In the genomic region with DNA sequence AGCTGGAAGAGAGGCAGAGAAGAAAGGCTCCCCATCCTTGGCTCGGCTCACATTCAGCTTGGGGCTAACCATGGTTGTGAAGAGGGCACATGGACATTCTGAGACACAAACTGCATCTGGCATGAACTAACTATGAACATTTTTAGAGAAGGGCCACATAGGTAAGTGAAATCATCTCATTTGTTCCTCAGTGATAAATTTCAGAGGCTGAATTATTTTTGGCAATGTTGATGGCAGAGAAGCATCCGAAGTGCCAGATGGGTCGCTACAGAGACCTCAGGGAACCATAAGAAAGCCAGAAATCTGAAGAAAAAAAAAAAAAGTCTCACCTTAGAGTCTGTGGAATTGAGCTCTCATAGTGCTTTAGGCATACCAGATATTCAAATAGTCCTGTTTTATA, we compare ENCODE assay signal across 15 cellular contexts. TPM values are rescaled to one million over a fixed set of nuclear protein-coding genes. Genes with fewer than 3 reads are reported as not detected.
DNase-seq lines count a peak whose midpoint lies in the region; ATAC-seq, FAIRE-seq and TF ChIP-seq lines count a peak whose summit lies in the region.
"Had no signal": no experiment of that assay in that cellular context is flagged by ENCODE, and none has a peak within 500 bp of the region (broad histone marks: within the 10 kb centered on the region; RNA-seq: fewer than 3 reads in every experiment).

No MANE protein-coding gene starts in this region.

- H3K9me3 ChIP-seq in HCT116 (ENCODE audit: control insufficient read depth in 1 of 2, insufficient read depth in 1 of 2, low read depth in 1 of 2, low read length in 2 of 2): no peaks in the 10 kb centered on the region
- no peaks in the 10 kb centered on the region for H3K9me3 ChIP-seq in ectodermal cell (ENCODE audit: control insufficient read depth, low read length)
- H3K9me3 ChIP-seq: BE2C had no signal

- H3K79me2 ChIP-seq in HCT116 (ENCODE audit: insufficient read depth, low read length): no peaks in the 10 kb centered on the region

- no peak overlapping the region for H3K4me3 Mint-ChIP-seq in progenitor cell of endocrine pancreas (ENCODE audit: low read depth)
- H3K4me3 Mint-ChIP-seq: CD4-positive, CD25-positive, alpha-beta regulatory T cell; CD8-positive, alpha-beta memory T cell; GM23338; HFFc6; IgD-negative memory B cell had no signal

- CTCF ChIA-PET in HCT116 (lab: Charles Lee): interaction anchor here (0.8 to 6.0 kb wide), 5 partner anchors 13 to 239 kb away, joined by 4 to 95 read pairs (median 5); partner anchors contain the start of gene PKIB

- H3K36me3 ChIP-seq in HCT116 (ENCODE audit: control insufficient read depth in 1 of 2, insufficient read depth in 2 of 2, low read length in 2 of 2) (no peaks in the 10 kb centered on the region), ectodermal cell (ENCODE audit: control insufficient read depth, insufficient read depth, low read length) (no peaks in the 10 kb centered on the region)
- H3K36me3 ChIP-seq: BE2C had no signal

- TF ChIP-seq RAD21 in HCT116 (IDR thresholded peaks at IDR 0.05; ENCODE audit: low read depth): no peak

- peak overlapping the region; percentile 80 for H2AFZ ChIP-seq in HCT116 (ENCODE audit: low read depth, low read length, poor library complexity, severe bottlenecking)
- H2AFZ ChIP-seq: GM23338 had no signal

- H3K27me3 ChIP-seq in HCT116 (ENCODE audit: insufficient read depth, low read length) (no peaks in the 10 kb centered on the region), ectodermal cell (ENCODE audit: control insufficient read depth, insufficient read depth, low read length, poor library complexity, severe bottlenecking) (no peaks in the 10 kb centered on the region)

- WGBS in ectodermal cell, 2 experiments: 92 to 93% methylated on average over 3 of the region's 3 CpGs

- BruUV-seq in HCT116 (replicated peaks; lab: Mats Ljungman, UMichigan): no TSS peak

- intact Hi-C loops in HCT116 (cut with micrococcal nuclease): loop anchor here (1.0 to 5.0 kb wide), 3 partner anchors 109 to 587 kb away; no protein-coding TSS in a partner anchor

- H3K36me3 Mint-ChIP-seq in progenitor cell of endocrine pancreas (ENCODE audit: insufficient read depth): no peaks in the 10 kb centered on the region
- H3K36me3 Mint-ChIP-seq: CD4-positive, CD25-positive, alpha-beta regulatory T cell; CD8-positive, alpha-beta memory T cell; IgD-negative memory B cell had no signal

- no peak overlapping the region for H3K4me2 ChIP-seq in HCT116 (ENCODE audit: low read length)
- H3K4me2 ChIP-seq: GM23338 had no signal

- DNase-seq in D721Med (ENCODE audit: insufficient read length, low spot score) (no peak), HCT116 (ENCODE audit: low read depth, low spot score) (no peak), progenitor cell of endocrine pancreas (ENCODE audit: low spot score, unreplicated experiment) (no peak), AG08395 (ENCODE audit: low spot score) (no peak), NCI-H2227 treated with DMSO at 0.1 percent for 48 hours (lab: John Stamatoyannopoulos, UW) (no peak)
- DNase-seq: BE2C, GF-D8 had no signal

- peaks cover 8% of the 10 kb centered on the region for H3K4me1 Mint-ChIP-seq in progenitor cell of endocrine pancreas (ENCODE audit: low read depth)
- H3K4me1 Mint-ChIP-seq: CD4-positive, CD25-positive, alpha-beta regulatory T cell; CD8-positive, alpha-beta memory T cell had no signal

- H3K27ac ChIP-seq in HCT116 (ENCODE audit: low read depth, low read length) (no peak overlapping the region), ectodermal cell (ENCODE audit: insufficient read depth, low read depth, low read length, poor library complexity, severe bottlenecking) (peak overlapping the region; percentile 29)

- POLR2A ChIA-PET in HCT116 (lab: Charles Lee): no interaction called here

- H3K9me3 Mint-ChIP-seq in progenitor cell of endocrine pancreas (ENCODE audit: low read depth): no peaks in the 10 kb centered on the region
- H3K9me3 Mint-ChIP-seq: GM23338, HFFc6, IgD-negative memory B cell had no signal

- no peaks in the 10 kb centered on the region for H4K20me1 ChIP-seq in HCT116 (ENCODE audit: insufficient read depth)

- peak overlapping the region; percentile 43 for H3K27ac Mint-ChIP-seq in progenitor cell of endocrine pancreas
- H3K27ac Mint-ChIP-seq: CD4-positive, CD25-positive, alpha-beta regulatory T cell; CD8-positive, alpha-beta memory T cell; GM23338; HFFc6; IgD-negative memory B cell had no signal

- FAIRE-seq in D721Med (lab: Jason Lieb, UNC): peak; percentile 61
- FAIRE-seq: H54 had no signal

- H3K27me3 Mint-ChIP-seq in progenitor cell of endocrine pancreas: peaks cover 5% of the 10 kb centered on the region

- TF ChIP-seq CTCF in D721Med (IDR thresholded peaks at IDR 0.05; ENCODE audit: insufficient read depth, missing control alignments): no peak
- TF ChIP-seq CTCF in HCT116 (IDR thresholded peaks at IDR 0.05 in 2 of 3, conservative IDR thresholded peaks at IDR 0.05 in 1 of 3; ENCODE audit: borderline replicate concordance in 1 of 3, insufficient read depth in 1 of 3, low read depth in 2 of 3, low read length in 2 of 3): no peak
- TF ChIP-seq CTCF in progenitor cell of endocrine pancreas (IDR thresholded peaks at IDR 0.05; ENCODE audit: unreplicated experiment): no peak

- H3K4me1 ChIP-seq in HCT116 (ENCODE audit: control insufficient read depth in 1 of 2, insufficient read depth in 2 of 2, low read length in 2 of 2) (no peaks in the 10 kb centered on the region), ectodermal cell (ENCODE audit: control insufficient read depth, insufficient read depth, low read length) (peaks cover 2% of the 10 kb centered on the region)
- H3K4me1 ChIP-seq: BE2C had no signal

- H3K4me3 ChIP-seq in HCT116 (replicated peaks in 1 of 2; ENCODE audit: low read depth in 1 of 2, low read length in 2 of 2) (no peak overlapping the region), ectodermal cell (ENCODE audit: insufficient read depth, low read depth, low read length) (no peak overlapping the region)
- H3K4me3 ChIP-seq: GM23338 had no signal

- H3K9ac ChIP-seq in HCT116 (ENCODE audit: low read length): no peak overlapping the region

- no peaks in the 10 kb centered on the region for H3K9me2 ChIP-seq in HCT116 (ENCODE audit: insufficient read depth)

- no peak for TF ChIP-seq POLR2A in HCT116 (IDR thresholded peaks at IDR 0.05; ENCODE audit: borderline replicate concordance, extremely low read depth, insufficient read depth, insufficient read length)

- RAD21 ChIA-PET in HCT116 (lab: Charles Lee; ENCODE audit: low non-redundant PET in 1 of 2, low total read pairs in 2 of 2, uncharacterized antibody in 2 of 2, unreplicated experiment in 2 of 2): interaction anchor here in 1 of 2 experiments (1.6 kb wide), 1 partner anchor 109 kb away, joined by 6 read pairs; no protein-coding TSS in a partner anchor

- no peak for ATAC-seq in HCT116

TF ChIP-seq in HCT116, 20 proteins besides CTCF, POLR2A, EP300 and RAD21:
- no peak for TF ChIP-seq CBX3 (IDR thresholded peaks at IDR 0.05; ENCODE audit: low read depth)
- TF ChIP-seq SRF (IDR thresholded peaks at IDR 0.05; ENCODE audit: low read depth): no peak
- TF ChIP-seq POLR2AphosphoS5 (IDR thresholded peaks at IDR 0.05; ENCODE audit: low read depth, low read length): no peak
- TF ChIP-seq TCF7L2 (IDR thresholded peaks at IDR 0.05; ENCODE audit: borderline replicate concordance, extremely low read depth, insufficient read depth, insufficient read length): no peak
- no peak for TF ChIP-seq YY1 (IDR thresholded peaks at IDR 0.05; ENCODE audit: extremely low read depth, insufficient replicate concordance, low read depth, low read length)
- no peak for TF ChIP-seq ELF1 (IDR thresholded peaks at IDR 0.05; ENCODE audit: borderline replicate concordance, low read depth)
- no peak for TF ChIP-seq ZFX (IDR thresholded peaks at IDR 0.05)
- TF ChIP-seq ATF3 (IDR thresholded peaks at IDR 0.05): no peak
- no peak for TF ChIP-seq EZH2 (IDR thresholded peaks at IDR 0.05)
- TF ChIP-seq SP1 (IDR thresholded peaks at IDR 0.05; ENCODE audit: low read depth): no peak
- no peak for TF ChIP-seq EGR1 (IDR thresholded peaks at IDR 0.05; ENCODE audit: low read depth)

RNA-seq across cellular contexts. Expression of gene FABP7, which starts 49.2 kb away (rescaled TPM):
- total RNA-seq in HCT116 (2021; ENCODE audit: unreplicated experiment) (not detected), progenitor cell of endocrine pancreas (6.8 and 7.2 TPM in 2 replicates)
- polyA plus RNA-seq in HCT116 (2012): not detected in 2 replicates
- 31.8 TPM for polyA plus RNA-seq in ectodermal cell (2013, experiment 1 of 4)
- polyA plus RNA-seq in ectodermal cell (2013, experiment 2 of 4): 27.2 TPM
- polyA plus RNA-seq in ectodermal cell (2013, experiment 3 of 4): 24.1 TPM
- polyA plus RNA-seq in ectodermal cell (2013, experiment 4 of 4): 27.8 TPM
- total RNA-seq: CD4-positive, CD25-positive, alpha-beta regulatory T cell; CD8-positive, alpha-beta memory T cell; HepG2; HFFc6 had no signal
- polyA plus RNA-seq: CD4-positive, CD25-positive, alpha-beta regulatory T cell; CD8-positive, alpha-beta memory T cell; HepG2; IgD-negative memory B cell had no signal

RNA-seq across cellular contexts. Expression of gene SMPDL3A, which starts 58.7 kb away (rescaled TPM):
- total RNA-seq in HCT116 (2021; ENCODE audit: unreplicated experiment): 2.4 TPM
- polyA plus RNA-seq in HCT116 (2012): 1.2 and 1.5 TPM in 2 replicates
- 3.0 TPM for polyA plus RNA-seq in ectodermal cell (2013, experiment 1 of 4)
- 2.6 TPM for polyA plus RNA-seq in ectodermal cell (2013, experiment 2 of 4)
- 1.6 TPM for polyA plus RNA-seq in ectodermal cell (2013, experiment 3 of 4)
- polyA plus RNA-seq in ectodermal cell (2013, experiment 4 of 4): 3.4 TPM
- 8.6 and 11.0 TPM in 2 replicates for total RNA-seq in progenitor cell of endocrine pancreas
- total RNA-seq: CD4-positive, CD25-positive, alpha-beta regulatory T cell had no signal
- polyA plus RNA-seq: CD8-positive, alpha-beta memory T cell had no signal
